ENCODE assay signal across 8 cellular contexts in genomic region chr3:184361932-184362667, GRCh38. TPM values are rescaled to one million over a fixed set of nuclear protein-coding genes. Genes with fewer than 3 reads are reported as not detected.
DNase-seq lines count a peak whose midpoint lies in the region; ATAC-seq, FAIRE-seq and TF ChIP-seq lines count a peak whose summit lies in the region.

No MANE protein-coding gene starts in this region.

- peak; percentile 42 to 49 (median 46) for ATAC-seq in pancreas

- DNase-seq in activated CD4-positive, alpha-beta T cell treated with anti-CD3 and anti-CD28 coated beads for 24 hours (ENCODE audit: low read depth in 2 of 2), result peak; percentile 20 to 41
- no peak for DNase-seq in activated CD4-positive, alpha-beta T cell treated with anti-CD3 and anti-CD28 coated beads for 1 hour
- DNase-seq in HK-2 (ENCODE audit: unreplicated experiment), result peak; percentile 83
- DNase-seq in OCI-M1 (lab: John Stamatoyannopoulos, UW), result peak; percentile 69
- DNase-seq in glutamatergic neuron, result peak; percentile 65
- DNase-seq in pancreas, result peak in 4 of 6 donors; percentile 66 to 85 (median 76)
- peak in 1 of 2 donors; percentile 94 for DNase-seq in vagina (ENCODE audit: extremely low spot score in 2 of 2)

- peak in 1 of 2 donors; percentile 5 for TF ChIP-seq POLR2A in vagina (IDR thresholded peaks at IDR 0.05)

- no peaks in the 10 kb centered on the region for H3K9me3 Mint-ChIP-seq in activated naive CD4-positive, alpha-beta T cell treated with anti-CD3 and anti-CD28 coated beads, Interleukin-2, amount 50 U/mL, for 24 hours
- peaks cover 11% of the 10 kb centered on the region for H3K9me3 Mint-ChIP-seq in glutamatergic neuron (ENCODE audit: unreplicated experiment)

- WGBS in pancreas, 2 donors, result 0% methylated on average over 33 to 38 of the region's 38 CpGs

- TF ChIP-seq CTCF in glutamatergic neuron (IDR thresholded peaks at IDR 0.05; ENCODE audit: partially characterized antibody, unreplicated experiment) (no peak), pancreas (IDR thresholded peaks at IDR 0.05) (no peak), vagina (IDR thresholded peaks at IDR 0.05) (no peak)

- H3K36me3 ChIP-seq in pancreas, result peaks cover 0 to 5% (median 0%) of the 10 kb centered on the region in 3 donors
- H3K36me3 ChIP-seq in vagina, result peaks cover 0 to 23% of the 10 kb centered on the region in 2 donors

- H3K4me1 Mint-ChIP-seq in activated naive CD4-positive, alpha-beta T cell treated with anti-CD3 and anti-CD28 coated beads, Interleukin-2, amount 50 U/mL, for 24 hours, result peaks cover 32% of the 10 kb centered on the region
- no peaks in the 10 kb centered on the region for H3K4me1 Mint-ChIP-seq in glutamatergic neuron (ENCODE audit: low read depth, unreplicated experiment)

- H3K4me3 ChIP-seq in pancreas (peak overlapping the region; percentile 74 to 97 (median 78)), vagina (peak overlapping the region; percentile 87 to 96)

- FAIRE-seq in pancreas (lab: Jason Lieb, UNC), result no peak

- H3K36me3 Mint-ChIP-seq in activated naive CD4-positive, alpha-beta T cell treated with anti-CD3 and anti-CD28 coated beads, Interleukin-2, amount 50 U/mL, for 24 hours, result peaks cover 7% of the 10 kb centered on the region
- H3K36me3 Mint-ChIP-seq in glutamatergic neuron (ENCODE audit: unreplicated experiment), result no peaks in the 10 kb centered on the region

- peaks cover 0 to 10% (median 0%) of the 10 kb centered on the region in 3 donors for H3K4me1 ChIP-seq in pancreas
- H3K4me1 ChIP-seq in vagina, result peaks cover 31% of the 10 kb centered on the region

- H3K9me3 ChIP-seq in pancreas (no peaks in the 10 kb centered on the region), vagina (no peaks in the 10 kb centered on the region)

- H3K27me3 ChIP-seq in pancreas (no peaks in the 10 kb centered on the region), vagina (no peaks in the 10 kb centered on the region)

- peak overlapping the region; percentile 98 for H3K4me3 Mint-ChIP-seq in activated naive CD4-positive, alpha-beta T cell treated with anti-CD3 and anti-CD28 coated beads, Interleukin-2, amount 50 U/mL, for 24 hours
- peak overlapping the region; percentile 96 for H3K4me3 Mint-ChIP-seq in glutamatergic neuron (ENCODE audit: unreplicated experiment)

- H3K27ac Mint-ChIP-seq in activated naive CD4-positive, alpha-beta T cell treated with anti-CD3 and anti-CD28 coated beads, Interleukin-2, amount 50 U/mL, for 24 hours, result peak overlapping the region; percentile 75
- H3K27ac Mint-ChIP-seq in glutamatergic neuron (ENCODE audit: unreplicated experiment), result peak overlapping the region; percentile 91

- no peaks in the 10 kb centered on the region for H3K27me3 Mint-ChIP-seq in activated naive CD4-positive, alpha-beta T cell treated with anti-CD3 and anti-CD28 coated beads, Interleukin-2, amount 50 U/mL, for 24 hours
- peaks cover 16% of the 10 kb centered on the region for H3K27me3 Mint-ChIP-seq in glutamatergic neuron (ENCODE audit: unreplicated experiment)

- H3K27ac ChIP-seq in pancreas (peak overlapping the region; percentile 91 to 98 (median 97)), vagina (peak overlapping the region; percentile 92)

- intact Hi-C loops in pancreas (cut with DNase I) (no loop called here), vagina (cut with DNase I) (loop anchor here (1.0 kb wide), 1 partner anchor 48 kb away; the partner anchor contains the start of gene EIF4G1)

RNA-seq across cellular contexts. Expression of gene POLR2H, which starts 0.6 kb away (rescaled TPM):
- total RNA-seq in glutamatergic neuron (ENCODE audit: unreplicated experiment) (48.1 TPM), pancreas (10 to 100 TPM; 19.7 to 38.2 (median 25.7) TPM), vagina (64.3 TPM)
- polyA plus RNA-seq in pancreas, result 100 to 1,000 TPM in 1 of 2 donors, 10 to 100 TPM in 1; 98.0 to 116 TPM

RNA-seq across cellular contexts. Expression of gene CLCN2, which starts 0.7 kb away (rescaled TPM):
- 17.8 TPM for total RNA-seq in glutamatergic neuron (ENCODE audit: unreplicated experiment)
- 1 to 10 TPM; 4.9 to 9.2 (median 6.2) TPM for total RNA-seq in pancreas
- polyA plus RNA-seq in pancreas, result 10 to 100 TPM; 22.2 to 25.5 TPM
- total RNA-seq in vagina, result 8.1 TPM

RNA-seq across cellular contexts. Expression of gene THPO, which starts 15.9 kb away (rescaled TPM):
- 1.6 TPM for total RNA-seq in glutamatergic neuron (ENCODE audit: unreplicated experiment)
- under 1 TPM in 5 of 6 donors, not detected in 1; 0.28 to 0.72 (median 0.54) TPM for total RNA-seq in pancreas
- polyA plus RNA-seq in pancreas, result 1 to 10 TPM in 1 of 2 donors, under 1 TPM in 1; 0.40 to 1.3 TPM
- 0.74 TPM for total RNA-seq in vagina

RNA-seq across cellular contexts. Expression of gene CHRD, which starts 17.8 kb away (rescaled TPM):
- total RNA-seq in glutamatergic neuron (ENCODE audit: unreplicated experiment) (47.1 TPM), pancreas (10 to 100 TPM; 11.0 to 31.4 (median 17.3) TPM), vagina (32.7 TPM)
- polyA plus RNA-seq in pancreas, result 10 to 100 TPM; 23.3 to 96.7 TPM

RNA-seq across cellular contexts. Expression of gene FAM131A, which starts 24.7 kb away (rescaled TPM):
- total RNA-seq in glutamatergic neuron (ENCODE audit: unreplicated experiment) (51.4 TPM), pancreas (1 to 10 TPM; 4.0 to 7.9 (median 6.4) TPM), vagina (28.5 TPM)
- polyA plus RNA-seq in pancreas, result 10 to 100 TPM; 12.7 to 22.5 TPM
